10 cellular contexts compared by ENCODE assay signal in genomic region chr2:46294185-46294836, GRCh38. TPM values are rescaled to one million over a fixed set of nuclear protein-coding genes. Genes with fewer than 3 reads are reported as not detected.
A peak's percentile ranks its signal among the peaks of the same experiment; 100 is the strongest.
DNase-seq lines count a peak whose midpoint lies in the region; ATAC-seq and TF ChIP-seq lines count a peak whose summit lies in the region.
"Had no signal": no experiment of that assay in that cellular context is flagged by ENCODE, and none has a peak within 500 bp of the region (broad histone marks: within the 10 kb centered on the region; RNA-seq: fewer than 3 reads in every experiment).

No MANE protein-coding gene starts in this region.

- H3K27me3 ChIP-seq in spleen (replicated peaks in 1 of 7) = peaks cover 0 to 43% (median 16%) of the 10 kb centered on the region in 7 donors
- no peaks in the 10 kb centered on the region for H3K27me3 ChIP-seq in aorta (ENCODE audit: control insufficient read depth in 1 of 2, insufficient read depth in 2 of 2, low read length in 1 of 2)

- H3K4me3 ChIP-seq in LNCaP clone FGC (ENCODE audit: low read depth, low read length) (no peak overlapping the region), astrocyte of the spinal cord (ENCODE audit: low read depth, low read length) (no peak overlapping the region), spleen (no peak overlapping the region), aorta (ENCODE audit: low read length in 2 of 2) (no peak overlapping the region)

- H3K27ac ChIP-seq in spleen (peak overlapping the region in 2 of 8 donors; percentile 25 to 27), aorta (ENCODE audit: low read depth in 1 of 2, low read length in 2 of 2) (no peak overlapping the region)

- H3K27ac Mint-ChIP-seq in nephron = no peak overlapping the region

- no peaks in the 10 kb centered on the region for H3K36me3 Mint-ChIP-seq in nephron (ENCODE audit: low read depth)
- H3K36me3 Mint-ChIP-seq: activated naive CD4-positive, alpha-beta T cell treated with anti-CD3 and anti-CD28 coated beads, Interleukin-2, amount 50 U/mL, for 24 hours; naive B cell had no signal

- no peak for TF ChIP-seq POLR2A in spleen (IDR thresholded peaks at IDR 0.05)

- in situ Hi-C loops in astrocyte of the spinal cord (cut with HindIII; ENCODE audit: low sequenced_read_pairs) = no loop called here

- peak overlapping the region; percentile 17 to 37 (median 31) for H3K4me3 Mint-ChIP-seq in nephron
- H3K4me3 Mint-ChIP-seq: activated naive CD4-positive, alpha-beta T cell treated with anti-CD3 and anti-CD28 coated beads, Interleukin-2, amount 50 U/mL, for 24 hours had no signal

- TF ChIP-seq CTCF in LNCaP clone FGC (IDR thresholded peaks at IDR 0.05; ENCODE audit: control insufficient read depth, extremely low read depth, insufficient read depth) = peak; percentile 29; the same call in 1 of the 2 replicates
- TF ChIP-seq CTCF in astrocyte of the spinal cord (IDR thresholded peaks at IDR 0.05; ENCODE audit: low read depth, low read length) = peak; percentile 38
- TF ChIP-seq CTCF in nephron (IDR thresholded peaks at IDR 0.05; ENCODE audit: unreplicated experiment in 3 of 3) = peak in 1 of 3 experiments; percentile 25
- peak in 4 of 11 experiments; percentile 22 to 45 (median 32) for TF ChIP-seq CTCF in spleen (IDR thresholded peaks at IDR 0.05 in 8 of 11, conservative IDR thresholded peaks at IDR 0.05 in 3 of 11)

- H3K9me3 ChIP-seq in spleen (no peaks in the 10 kb centered on the region), aorta (ENCODE audit: control insufficient read depth, low read length) (no peaks in the 10 kb centered on the region)

- DNase-seq in NCI-H1092 treated with DMSO at 0.1 percent for 48 hours (lab: John Stamatoyannopoulos, UW) (peak; percentile 2), NCI-H1092 (lab: John Stamatoyannopoulos, UW) (no peak), LNCaP clone FGC (ENCODE audit: low read depth) (no peak), astrocyte of the spinal cord (ENCODE audit: low read depth, low spot score) (no peak), spleen (no peak), aorta (no peak), Kasumi-1 (lab: John Stamatoyannopoulos, UW) (no peak)
- DNase-seq: naive B cell had no signal

- H3K4me1 ChIP-seq in spleen (peaks cover 5 to 36% (median 24%) of the 10 kb centered on the region in 6 donors), aorta (ENCODE audit: control insufficient read depth in 1 of 2, insufficient read depth in 2 of 2, low read length in 2 of 2) (no peaks in the 10 kb centered on the region)

- 64 to 74% (median 68%) methylated on average over 7 of the region's 7 CpGs for WGBS in spleen, 5 donors
- 24 to 30% methylated on average over 7 of the region's 7 CpGs for WGBS in aorta, 2 donors

- ATAC-seq in aorta (ENCODE audit: low FRiP score) = no peak

- peaks cover 2% of the 10 kb centered on the region for H3K9me3 Mint-ChIP-seq in nephron
- H3K9me3 Mint-ChIP-seq: activated naive CD4-positive, alpha-beta T cell treated with anti-CD3 and anti-CD28 coated beads, Interleukin-2, amount 50 U/mL, for 24 hours; naive B cell had no signal

- H3K36me3 ChIP-seq in spleen = no peaks in the 10 kb centered on the region
- H3K36me3 ChIP-seq in aorta (ENCODE audit: control insufficient read depth in 1 of 2, insufficient read depth in 2 of 2, low read length in 1 of 2) = no peaks in the 10 kb centered on the region

- peaks cover 72% of the 10 kb centered on the region for H3K27me3 Mint-ChIP-seq in nephron (ENCODE audit: low read depth)

- intact Hi-C loops in spleen (cut with DNase I; ENCODE audit: low total_unique reads) (no loop called here), aorta (cut with DNase I) (no loop called here)

- peaks cover 17% of the 10 kb centered on the region for H3K4me1 Mint-ChIP-seq in nephron

RNA-seq across cellular contexts. Expression of gene EPAS1, which starts 2.9 kb away (rescaled TPM):
- total RNA-seq in spleen (100 to 1,000 TPM; 145 to 330 (median 233) TPM), aorta (100 to 1,000 TPM; 414 to 954 TPM)
- polyA plus RNA-seq in spleen (10 to 100 TPM; 30.5 to 58.1 (median 38.5) TPM), aorta (100 to 1,000 TPM; 213 to 392 TPM)
